In the genomic region with DNA sequence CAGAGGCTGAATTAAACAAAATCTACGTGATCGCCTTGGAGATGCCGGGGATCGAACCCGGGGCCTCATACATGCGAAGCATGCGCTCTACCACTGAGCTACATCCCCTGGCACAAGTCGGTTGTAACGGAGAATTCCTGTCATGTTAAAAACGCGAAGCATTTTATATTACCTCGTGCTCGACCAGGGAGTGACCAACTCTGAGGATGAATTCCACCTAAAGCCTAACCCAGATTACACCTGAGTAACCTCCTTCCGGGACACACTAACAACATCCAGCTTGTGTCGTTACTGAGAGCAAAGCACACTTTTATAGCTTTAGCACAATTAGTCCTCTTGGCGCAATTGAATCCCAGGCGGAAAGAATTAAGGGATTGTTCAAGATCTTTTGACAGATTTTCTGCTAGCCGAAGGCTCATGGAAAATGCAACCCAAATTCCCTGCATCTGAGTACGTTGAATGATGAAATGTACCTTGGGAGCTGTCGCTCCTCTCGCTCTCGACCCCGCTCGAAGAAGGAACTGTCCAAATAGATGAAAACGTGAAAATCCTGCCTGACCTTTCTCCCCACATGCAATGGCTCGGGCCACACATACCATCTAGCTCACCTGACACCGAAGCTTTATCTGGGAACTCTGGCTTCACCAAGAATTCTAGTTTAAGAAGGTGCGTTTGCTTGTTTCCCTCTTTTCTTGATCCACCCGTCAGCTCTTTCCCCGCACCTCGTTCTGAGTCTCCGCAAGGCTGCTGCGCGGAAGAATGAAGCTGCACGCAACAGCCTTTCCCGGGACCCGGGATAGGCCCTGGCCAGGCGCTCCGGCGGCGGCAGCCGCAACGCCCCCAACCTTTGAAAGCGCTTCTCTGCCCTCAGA, we compare ENCODE assay signal across 9 cellular contexts.
DNase-seq lines count a peak whose midpoint lies in the region; ATAC-seq, FAIRE-seq and TF ChIP-seq lines count a peak whose summit lies in the region.
"Had no signal": no experiment of that assay in that cellular context is flagged by ENCODE, and none has a peak within 500 bp of the region (broad histone marks: within the 10 kb centered on the region; RNA-seq: fewer than 3 reads in every experiment).

No MANE protein-coding gene starts in this region.

- H2AFZ ChIP-seq in K562 (ENCODE audit: low read depth, low read length) = no peak overlapping the region

- POLR2A ChIA-PET in RWPE1 (lab: Yijun Ruan, JAX; ENCODE audit: low non-redundant PET) (no interaction called here), K562 (lab: Yijun Ruan, JAX) (interaction anchor here (0.6 kb wide), 2 partner anchors 168 to 195 kb away, joined by 3 read pairs; no protein-coding TSS in a partner anchor)

- CTCF ChIA-PET in RWPE1 (lab: Yijun Ruan, JAX) (no interaction called here), K562 (lab: Yijun Ruan, JAX; ENCODE audit: low intra/inter-chr PET ratio) (no interaction called here)

- WGBS in K562 (ENCODE audit: insufficient coverage, low coverage, missing lambda C conversion rate) = 94% methylated on average over 43 of the region's 44 CpGs

- no peak overlapping the region for H3K4me3 ChIP-seq in K562

- peaks cover 8% of the 10 kb centered on the region in 2 experiments; a peak in 2 of 5 replicates for H3K4me1 ChIP-seq in K562 (replicated peaks in 1 of 2; ENCODE audit: control insufficient read depth in 2 of 2, insufficient read depth in 2 of 2, low read length in 2 of 2)

- no peak overlapping the region for H3K9ac ChIP-seq in K562 (ENCODE audit: insufficient read depth in 1 of 2, low read depth in 2 of 2, low read length in 2 of 2)

- no peaks in the 10 kb centered on the region for H3K27me3 ChIP-seq in K562 (ENCODE audit: control insufficient read depth in 2 of 2, insufficient read depth in 2 of 2, low read length in 2 of 2)

- peak; percentile 81 for DNase-seq in Caki2 (ENCODE audit: low read depth)
- DNase-seq in HT1080 (ENCODE audit: low read depth) = peak; percentile 77
- peak; percentile 64 for DNase-seq in RWPE1 (ENCODE audit: low spot score)
- DNase-seq in K562 (ENCODE audit: extremely low read depth in 1 of 4, low spot score in 3 of 4) = no peak
- peak; percentile 68 to 70 for DNase-seq in lung microvascular endothelial cell (ENCODE audit: low read depth in 2 of 2)
- DNase-seq in stimulated activated naive CD4-positive, alpha-beta T cell treated with Interleukin-2 at 50 U/mL for 16 hours (lab: John Stamatoyannopoulos, UW) = peak; percentile 8
- no peak for DNase-seq in DMS153 treated with DMSO at 0.1 percent for 48 hours (lab: John Stamatoyannopoulos, UW; ENCODE audit: unreplicated experiment)

- peaks cover 5% of the 10 kb centered on the region; the same call in 1 of the 3 replicates for H3K36me3 ChIP-seq in K562 (ENCODE audit: control insufficient read depth, insufficient read depth, low read length)

- no peaks in the 10 kb centered on the region for H3K79me2 ChIP-seq in K562 (ENCODE audit: control insufficient read depth, insufficient read depth, low read length)

- no peak for TF ChIP-seq POLR2A in K562 (conservative IDR thresholded peaks at IDR 0.05)

- H3K9me1 ChIP-seq in K562 (ENCODE audit: control insufficient read depth, insufficient read depth, low read length) = no peaks in the 10 kb centered on the region

- no peak overlapping the region for H3K4me2 ChIP-seq in K562 (ENCODE audit: insufficient read depth, low read length)

- intact Hi-C loops in K562 (cut with micrococcal nuclease) = no loop called here

- TF ChIP-seq CTCF in RWPE1 (conservative IDR thresholded peaks at IDR 0.05; ENCODE audit: low read depth) (no peak), K562 (IDR thresholded peaks at IDR 0.05 in 2 of 3, conservative IDR thresholded peaks at IDR 0.05 in 1 of 3; ENCODE audit: insufficient read depth in 2 of 3, low read depth in 1 of 3, low read length in 3 of 3) (no peak)

- TF ChIP-seq EP300 in K562 (IDR thresholded peaks at IDR 0.05; ENCODE audit: low read length) = no peak

- peaks cover 1% of the 10 kb centered on the region; the same call in 1 of the 2 replicates for H3K9me3 ChIP-seq in K562 (replicated peaks; ENCODE audit: control insufficient read depth, insufficient read depth, low read depth, low read length)

- H3K27ac ChIP-seq in RWPE1 (no peak overlapping the region), K562 (ENCODE audit: extremely low read depth, low read depth, low read length) (no peak overlapping the region)

- H4K20me1 ChIP-seq in K562 (replicated peaks; ENCODE audit: control insufficient read depth, insufficient read depth, low read length) = no peaks in the 10 kb centered on the region

- BruUV-seq in K562 (replicated peaks; lab: Mats Ljungman, UMichigan) = no TSS peak

- peak; percentile 11 for FAIRE-seq in K562 (lab: Jason Lieb, UNC)
- FAIRE-seq: TTC549 had no signal

- in situ Hi-C loops in Caki2 (cut with HindIII; ENCODE audit: low pct_unique_long_range_greater_than_20kb, low sequenced_read_pairs) = no loop called here
- in situ Hi-C loops in K562 (cut with MboI) = no loop called here

- ATAC-seq in K562 (no peak), HG03442 (IDR thresholded peaks at IDR 0.05; ENCODE audit: unreplicated experiment) (no peak)

- no peak for TF ChIP-seq RAD21 in K562 (CRISPR knock-in tag; conservative IDR thresholded peaks at IDR 0.05 in 1 of 2, IDR thresholded peaks at IDR 0.05 in 1 of 2)

TF ChIP-seq in K562, 482 proteins besides CTCF, POLR2A, EP300 and RAD21:
- peak; percentile 91 for TF ChIP-seq TBP (optimal IDR thresholded peaks at IDR 0.05; ENCODE audit: low read depth, low read length)
- TF ChIP-seq, protein P1, sequence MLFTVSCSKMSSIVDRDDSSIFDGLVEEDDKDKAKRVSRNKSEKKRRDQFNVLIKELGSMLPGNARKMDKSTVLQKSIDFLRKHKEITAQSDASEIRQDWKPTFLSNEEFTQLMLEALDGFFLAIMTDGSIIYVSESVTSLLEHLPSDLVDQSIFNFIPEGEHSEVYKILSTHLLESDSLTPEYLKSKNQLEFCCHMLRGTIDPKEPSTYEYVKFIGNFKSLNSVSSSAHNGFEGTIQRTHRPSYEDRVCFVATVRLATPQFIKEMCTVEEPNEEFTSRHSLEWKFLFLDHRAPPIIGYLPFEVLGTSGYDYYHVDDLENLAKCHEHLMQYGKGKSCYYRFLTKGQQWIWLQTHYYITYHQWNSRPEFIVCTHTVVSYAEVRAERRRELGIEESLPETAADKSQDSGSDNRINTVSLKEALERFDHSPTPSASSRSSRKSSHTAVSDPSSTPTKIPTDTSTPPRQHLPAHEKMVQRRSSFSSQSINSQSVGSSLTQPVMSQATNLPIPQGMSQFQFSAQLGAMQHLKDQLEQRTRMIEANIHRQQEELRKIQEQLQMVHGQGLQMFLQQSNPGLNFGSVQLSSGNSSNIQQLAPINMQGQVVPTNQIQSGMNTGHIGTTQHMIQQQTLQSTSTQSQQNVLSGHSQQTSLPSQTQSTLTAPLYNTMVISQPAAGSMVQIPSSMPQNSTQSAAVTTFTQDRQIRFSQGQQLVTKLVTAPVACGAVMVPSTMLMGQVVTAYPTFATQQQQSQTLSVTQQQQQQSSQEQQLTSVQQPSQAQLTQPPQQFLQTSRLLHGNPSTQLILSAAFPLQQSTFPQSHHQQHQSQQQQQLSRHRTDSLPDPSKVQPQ (CRISPR knock-in tag; IDR thresholded peaks at IDR 0.05; ENCODE audit: borderline replicate concordance) = no peak
- peak; percentile 64 for TF ChIP-seq POLR3A (IDR thresholded peaks at IDR 0.05; ENCODE audit: borderline replicate concordance, extremely low read depth, insufficient read depth, insufficient read length)

Comparison
In these comparisons a context has a peak if more than half of its experiments do, and no peak if none do; other contexts are left out.
1. DNase-seq: peak in Caki2 (single experiment), HT1080 (single experiment), RWPE1 (single experiment), lung microvascular endothelial cell (2 of 2) and stimulated activated naive CD4-positive, alpha-beta T cell treated with Interleukin-2 at 50 U/mL for 16 hours (single experiment); none in K562 (0 of 4) and DMS153 treated with DMSO at 0.1 percent for 48 hours (single experiment).